ENCODE assay signal across 9 cellular contexts in the genomic region with DNA sequence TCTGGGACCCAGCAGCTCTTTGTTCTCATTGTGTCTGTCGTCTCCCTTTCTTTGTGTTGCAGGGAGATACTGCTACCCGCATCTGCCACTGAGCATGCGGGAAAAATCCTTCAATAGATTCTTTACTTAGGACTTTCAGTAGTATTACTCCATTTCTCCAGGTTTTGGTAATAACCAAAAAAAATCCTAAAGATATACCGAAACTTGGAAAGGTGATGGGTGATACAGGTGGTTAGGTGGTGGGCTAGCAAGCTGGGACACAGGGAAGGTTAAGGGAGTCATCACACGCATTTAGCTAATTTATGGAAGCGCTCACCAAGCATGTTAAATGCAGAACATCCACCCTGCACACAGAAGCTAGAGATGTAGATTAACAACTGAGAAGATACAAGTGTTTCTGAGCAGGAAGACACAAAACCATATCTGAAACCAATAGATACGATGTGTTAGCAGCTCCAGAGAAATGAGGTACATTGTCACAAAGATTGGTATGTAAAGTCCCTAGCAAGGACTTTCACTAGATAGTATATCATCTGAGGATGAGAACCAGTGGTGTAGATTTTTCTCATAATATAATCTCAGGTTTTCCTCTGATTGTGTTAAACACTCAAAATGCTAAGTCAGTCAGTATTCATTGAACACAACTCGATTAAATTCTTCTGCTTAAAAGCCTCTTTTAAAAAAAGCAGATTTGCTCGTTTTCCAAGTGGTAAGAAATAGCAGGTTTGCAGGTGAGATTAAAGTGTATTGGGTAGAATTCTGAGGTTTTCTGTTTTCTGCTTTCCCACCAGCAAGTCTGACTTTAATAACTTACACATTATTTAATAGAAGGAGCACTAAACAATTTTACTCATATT. TPM values are rescaled to one million over a fixed set of nuclear protein-coding genes. Genes with fewer than 3 reads are reported as not detected.
DNase-seq lines count a peak whose midpoint lies in the region; ATAC-seq and TF ChIP-seq lines count a peak whose summit lies in the region.
"Had no signal": no experiment of that assay in that cellular context is flagged by ENCODE, and none has a peak within 500 bp of the region (broad histone marks: within the 10 kb centered on the region; RNA-seq: fewer than 3 reads in every experiment).

No MANE protein-coding gene starts in this region.

- H3K36me3 Mint-ChIP-seq in H9 (ENCODE audit: insufficient read depth in 1 of 3, low read depth in 3 of 3) = peaks cover 0 to 3% (median 0%) of the 10 kb centered on the region in 3 experiments; a peak in 2 of 7 replicates
- H3K36me3 Mint-ChIP-seq in activated T-helper 1 cell treated with anti-CD3 and anti-CD28 coated beads, Interleukin-12 subunit alpha, Interleukin-12 subunit beta, Interleukin-2, Interleukin-4 antibody, amounts not matched to agents 30 ng/mL and 10 ng/mL and 1 ng/mL, durations not matched to agents 14 hours and 24 hours and 36 hours (ENCODE audit: low read depth) = no peaks in the 10 kb centered on the region

- H3K4me1 ChIP-seq in H9 (ENCODE audit: insufficient read depth, low read length) = peaks cover 2% of the 10 kb centered on the region; the same call in 1 of the 2 replicates

- H2AK5ac ChIP-seq in H9 (ENCODE audit: insufficient read length, low read length) = no peak overlapping the region

- no peak overlapping the region for H2BK15ac ChIP-seq in H9 (ENCODE audit: low read depth, low read length)

- no peak for TF ChIP-seq CTCF in H9 (conservative IDR thresholded peaks at IDR 0.05)

- no peak overlapping the region for H3T11ph ChIP-seq in H9 (ENCODE audit: low read length)

- H3K27ac Mint-ChIP-seq in H9 = peak overlapping the region in 1 of 3 experiments; percentile 1; a peak in 1 of 7 replicates
- peak overlapping the region; percentile 14 for H3K27ac Mint-ChIP-seq in activated T-helper 1 cell treated with anti-CD3 and anti-CD28 coated beads, Interleukin-12 subunit alpha, Interleukin-12 subunit beta, Interleukin-2, Interleukin-4 antibody, amounts not matched to agents 30 ng/mL and 10 ng/mL and 1 ng/mL, durations not matched to agents 14 hours and 24 hours and 36 hours

- H3K9me3 ChIP-seq in H9 (ENCODE audit: control insufficient read depth, low read depth, low read length) = no peaks in the 10 kb centered on the region

- H4K5ac ChIP-seq in H9 (ENCODE audit: insufficient read length, low read depth, low read length) = no peak overlapping the region

- no peak overlapping the region for H3K27ac ChIP-seq in H9 (ENCODE audit: insufficient read length, low read depth, low read length)

- H2BK20ac ChIP-seq in H9 (ENCODE audit: low read depth, low read length, poor library complexity, severe bottlenecking) = no peak overlapping the region

- H3K23me2 ChIP-seq in H9 (ENCODE audit: insufficient read length, low read depth, low read length, poor library complexity, severe bottlenecking) = peaks cover 5% of the 10 kb centered on the region

- no peak overlapping the region for H3K18ac ChIP-seq in H9 (ENCODE audit: insufficient read length, low read depth, low read length)

- no peak overlapping the region for H2BK5ac ChIP-seq in H9 (ENCODE audit: insufficient read length, low read length)

- no peak overlapping the region for H3K23ac ChIP-seq in H9 (ENCODE audit: insufficient read length, low read depth, low read length)

- H2BK12ac ChIP-seq in H9 (ENCODE audit: insufficient read length, low read depth, low read length) = no peak overlapping the region

- no peak overlapping the region for H2AFZ ChIP-seq in H9 (ENCODE audit: low read length)

- peak overlapping the region; percentile 41 for H3K4me2 ChIP-seq in H9 (ENCODE audit: insufficient read depth, insufficient read length, low read length)

- no peak overlapping the region for H3K14ac ChIP-seq in H9 (ENCODE audit: insufficient read depth, low read length)

- peak overlapping the region; percentile 74 to 84 for H3K4me3 Mint-ChIP-seq in H9
- H3K4me3 Mint-ChIP-seq in activated T-helper 1 cell treated with anti-CD3 and anti-CD28 coated beads, Interleukin-12 subunit alpha, Interleukin-12 subunit beta, Interleukin-2, Interleukin-4 antibody, amounts not matched to agents 30 ng/mL and 10 ng/mL and 1 ng/mL, durations not matched to agents 14 hours and 24 hours and 36 hours = peak overlapping the region; percentile 79

- intact Hi-C loops in activated T-helper 1 cell treated with anti-CD3 and anti-CD28 coated beads, Interleukin-12 subunit alpha, Interleukin-12 subunit beta, Interleukin-2, Interleukin-4 antibody, amounts not matched to agents 30 ng/mL and 10 ng/mL and 1 ng/mL, durations not matched to agents 14 hours and 24 hours and 36 hours (cut with micrococcal nuclease) = loop anchor here (2.0 to 5.0 kb wide), 4 partner anchors 104 to 961 kb away; partner anchors contain the start of gene OBI1

- no peaks in the 10 kb centered on the region for H4K20me1 ChIP-seq in H9 (ENCODE audit: control insufficient read depth, insufficient read depth, insufficient read length)

- H4K8ac ChIP-seq in H9 (replicated peaks; ENCODE audit: insufficient read length, low read depth, low read length) = no peak overlapping the region

- peaks cover 31 to 36% of the 10 kb centered on the region in 2 experiments for H3K4me1 Mint-ChIP-seq in H9
- H3K4me1 Mint-ChIP-seq in activated T-helper 1 cell treated with anti-CD3 and anti-CD28 coated beads, Interleukin-12 subunit alpha, Interleukin-12 subunit beta, Interleukin-2, Interleukin-4 antibody, amounts not matched to agents 30 ng/mL and 10 ng/mL and 1 ng/mL, durations not matched to agents 14 hours and 24 hours and 36 hours (ENCODE audit: low read depth) = peaks cover 38% of the 10 kb centered on the region

- DNase-seq in COR-L47 (lab: John Stamatoyannopoulos, UW) = peak; percentile 39
- DNase-seq in H9 = no peak
- no peak for DNase-seq in activated T-helper 1 cell treated with anti-CD3 and anti-CD28 coated beads, Interleukin-12 subunit alpha, Interleukin-12 subunit beta, Interleukin-2, Interleukin-4 antibody, amounts not matched to agents 30 ng/mL and 10 ng/mL and 1 ng/mL, durations not matched to agents 14 hours and 24 hours and 36 hours (ENCODE audit: low spot score)
- DNase-seq in middle frontal gyrus (ENCODE audit: extremely low spot score, low spot score) = peak; percentile 61
- DNase-seq in mucosa of gallbladder (ENCODE audit: low spot score) = no peak
- no peak for DNase-seq in NOMO-1 (lab: John Stamatoyannopoulos, UW; ENCODE audit: unreplicated experiment in 2 of 2)
- no peak for DNase-seq in activated effector memory CD4-positive, alpha-beta T cell treated with Interleukin-2 at 50 U/mL for 16 hours
- DNase-seq: GOT3 had no signal

- no CpG with 5 or more reads among the region's 9 CpGs for WGBS in H9 (ENCODE audit: extremely low coverage, insufficient read length, low lambda C conversion rate)

- no peak overlapping the region for H2BK120ac ChIP-seq in H9 (ENCODE audit: low read depth, low read length, poor library complexity, severe bottlenecking)

- no peak for ATAC-seq in HG02610 (IDR thresholded peaks at IDR 0.05; ENCODE audit: unreplicated experiment)

- H3K9me3 Mint-ChIP-seq in H9 = no peaks in the 10 kb centered on the region; a peak in 1 of 5 replicates
- no peaks in the 10 kb centered on the region for H3K9me3 Mint-ChIP-seq in activated T-helper 1 cell treated with anti-CD3 and anti-CD28 coated beads, Interleukin-12 subunit alpha, Interleukin-12 subunit beta, Interleukin-2, Interleukin-4 antibody, amounts not matched to agents 30 ng/mL and 10 ng/mL and 1 ng/mL, durations not matched to agents 14 hours and 24 hours and 36 hours

- no peaks in the 10 kb centered on the region for H3K27me3 ChIP-seq in H9 (ENCODE audit: insufficient read depth, low read length)

- peaks cover 8% of the 10 kb centered on the region; the same call in 1 of the 2 replicates for H3K79me2 ChIP-seq in H9 (ENCODE audit: insufficient read depth, low read length)

- H3K9ac ChIP-seq in H9 (ENCODE audit: extremely low read depth, insufficient read length, low read length) = no peak overlapping the region

- H3K4ac ChIP-seq in H9 (ENCODE audit: low read depth, low read length) = no peak overlapping the region

- no peaks in the 10 kb centered on the region for H3K79me1 ChIP-seq in H9 (ENCODE audit: insufficient read depth, low read depth, low read length, poor library complexity, severe bottlenecking)

- H3K27me3 Mint-ChIP-seq in H9 (ENCODE audit: low read depth) = peaks cover 16% of the 10 kb centered on the region
- peaks cover 33% of the 10 kb centered on the region for H3K27me3 Mint-ChIP-seq in activated T-helper 1 cell treated with anti-CD3 and anti-CD28 coated beads, Interleukin-12 subunit alpha, Interleukin-12 subunit beta, Interleukin-2, Interleukin-4 antibody, amounts not matched to agents 30 ng/mL and 10 ng/mL and 1 ng/mL, durations not matched to agents 14 hours and 24 hours and 36 hours (ENCODE audit: insufficient read depth)

- no peak overlapping the region for H3K56ac ChIP-seq in H9 (ENCODE audit: insufficient read length, low read depth, low read length)

- no peak overlapping the region for H4K91ac ChIP-seq in H9 (ENCODE audit: insufficient read length, low read depth, low read length)

RNA-seq across cellular contexts. Expression of gene SLAIN1, which starts 1.3 kb away (rescaled TPM):
- total RNA-seq in H9 (2021) (23.2 and 23.4 TPM in 2 replicates), mucosa of gallbladder (9.7 TPM)
- 36.3 and 43.3 TPM in 2 replicates for total RNA-seq in activated T-helper 1 cell treated with anti-CD3 and anti-CD28 coated beads, Interleukin-12 subunit alpha, Interleukin-12 subunit beta, Interleukin-2, Interleukin-4 antibody, amounts not matched to agents 30 ng/mL and 10 ng/mL and 1 ng/mL, durations not matched to agents 14 hours and 24 hours and 36 hours

Comparison
In these comparisons a context has a peak if more than half of its experiments do, and no peak if none do; other contexts are left out.
1. DNase-seq: peak in COR-L47 (single experiment) and middle frontal gyrus (single experiment); none in H9 (single experiment), activated T-helper 1 cell treated with anti-CD3 and anti-CD28 coated beads, Interleukin-12 subunit alpha, Interleukin-12 subunit beta, Interleukin-2, Interleukin-4 antibody, amounts not matched to agents 30 ng/mL and 10 ng/mL and 1 ng/mL, durations not matched to agents 14 hours and 24 hours and 36 hours (single experiment), mucosa of gallbladder (single experiment), NOMO-1 (0 of 2) and activated effector memory CD4-positive, alpha-beta T cell treated with Interleukin-2 at 50 U/mL for 16 hours (single experiment).